Comparison of ENCODE assay signal across 21 cellular contexts in genomic region chr10:92790449-92790848, GRCh38. TPM values are rescaled to one million over a fixed set of nuclear protein-coding genes. Genes with fewer than 3 reads are reported as not detected.
DNase-seq lines count a peak whose midpoint lies in the region; ATAC-seq and TF ChIP-seq lines count a peak whose summit lies in the region.
"Had no signal": no experiment of that assay in that cellular context is flagged by ENCODE, and none has a peak within 500 bp of the region (broad histone marks: within the 10 kb centered on the region; RNA-seq: fewer than 3 reads in every experiment).

No MANE protein-coding gene starts in this region.

- no peaks in the 10 kb centered on the region for H3K36me3 ChIP-seq in GM23338 (ENCODE audit: insufficient read depth)
- H3K36me3 ChIP-seq: esophagus muscularis mucosa, HAP-1, left ventricle myocardium inferior, thyroid gland had no signal

- POLR2A ChIA-PET in activated B cell treated with CpG ODN at 0.5 μM for 24 hours (lab: Charles Lee): interaction anchor here (0.6 to 5.1 kb wide), 9 partner anchors 13 to 199 kb away, joined by 3 to 60 read pairs (median 4); partner anchors contain the start of genes HHEX and KIF11

- peak overlapping the region; percentile 43; the same call in 1 of the 2 replicates for H2AFZ ChIP-seq in GM23338

- no peak for DNase-seq in GM23338 (ENCODE audit: low spot score)
- DNase-seq in NB4 (ENCODE audit: low read depth): peak; percentile 39
- no peak for DNase-seq in activated B cell treated with CpG ODN at 0.5 μM for 24 hours
- no peak for DNase-seq in immature natural killer cell
- DNase-seq in HK-2 (ENCODE audit: unreplicated experiment): no peak
- DNase-seq in endothelial cell (ENCODE audit: low spot score): no peak
- DNase-seq: activated naive CD4-positive, alpha-beta T cell treated with anti-CD3 and anti-CD28 coated beads, Interleukin-2, amount 50 U/mL, for 16 hours; activated T-cell treated with anti-CD3 and anti-CD28 coated beads, Interleukin-2, amount 50 U/mL, for 4 hours; effector CD4-positive, alpha-beta T cell; left ventricle myocardium inferior; NCI-H1048; NCI-H2081 treated with DMSO at 0.1 percent for 48 hours; right cardiac atrium; Right ventricle myocardium superior; stimulated activated CD4-positive, alpha-beta T cell treated with anti-CD3 and anti-CD28 coated beads, Interleukin-15, amount 100 ng/mL, for 24 hours; stimulated activated naive CD4-positive, alpha-beta T cell; T-helper 2 cell; thyroid gland had no signal

- no peaks in the 10 kb centered on the region for H4K20me1 ChIP-seq in GM23338 (replicated peaks; ENCODE audit: insufficient read depth)

- peaks cover 21% of the 10 kb centered on the region for H3K4me1 ChIP-seq in GM23338 (ENCODE audit: insufficient read depth)
- H3K4me1 ChIP-seq: esophagus muscularis mucosa, HAP-1, left ventricle myocardium inferior had no signal

- no peak overlapping the region for H3K27ac ChIP-seq in GM23338 (ENCODE audit: low read depth)
- H3K27ac ChIP-seq: esophagus muscularis mucosa, left ventricle myocardium inferior had no signal

- TF ChIP-seq CTCF in GM23338 (conservative IDR thresholded peaks at IDR 0.05; ENCODE audit: low read depth in 2 of 2) (no peak), NB4 (IDR thresholded peaks at IDR 0.05; ENCODE audit: low read depth, low read length) (no peak), activated B cell treated with CpG ODN at 0.5 μM for 24 hours (IDR thresholded peaks at IDR 0.05) (no peak), endothelial cell (IDR thresholded peaks at IDR 0.05; ENCODE audit: unreplicated experiment) (no peak)

- H3K9me3 Mint-ChIP-seq in GM23338: no peaks in the 10 kb centered on the region
- H3K9me3 Mint-ChIP-seq in activated B cell treated with CpG ODN at 0.5 μM for 24 hours: no peaks in the 10 kb centered on the region
- peaks cover under 1% of the 10 kb centered on the region for H3K9me3 Mint-ChIP-seq in stimulated activated memory B cell treated with anti-CD40 and anti-IgM and Interleukin-4, amounts not matched to agents 10 μg/mL and 1 μg/mL and 100 μg/mL, for 72 hours
- no peaks in the 10 kb centered on the region for H3K9me3 Mint-ChIP-seq in immature natural killer cell
- H3K9me3 Mint-ChIP-seq in endothelial cell (ENCODE audit: unreplicated experiment): no peaks in the 10 kb centered on the region
- H3K9me3 Mint-ChIP-seq: activated T-cell treated with anti-CD3 and anti-CD28 coated beads, Interleukin-2, amount 50 U/mL, for 4 hours had no signal

- ATAC-seq in GM23338 (no peak), activated B cell treated with CpG ODN at 0.5 μM for 24 hours (ENCODE audit: low read depth) (peak; percentile 47)
- peak; percentile 55 for ATAC-seq in stimulated activated memory B cell treated with anti-CD40 and anti-IgM and Interleukin-4, amounts not matched to agents 10 μg/mL and 1 μg/mL and 100 μg/mL, for 72 hours
- ATAC-seq: activated T-cell treated with anti-CD3 and anti-CD28 coated beads, Interleukin-2, amount 50 U/mL, for 4 hours had no signal

- H3K36me3 Mint-ChIP-seq in GM23338 (ENCODE audit: low read depth) (no peaks in the 10 kb centered on the region; the same call in 2 of the 3 replicates), activated B cell treated with CpG ODN at 0.5 μM for 24 hours (ENCODE audit: low read depth) (no peaks in the 10 kb centered on the region), immature natural killer cell (no peaks in the 10 kb centered on the region), endothelial cell (ENCODE audit: low read depth, unreplicated experiment) (no peaks in the 10 kb centered on the region)
- no peaks in the 10 kb centered on the region for H3K36me3 Mint-ChIP-seq in stimulated activated memory B cell treated with anti-CD40 and anti-IgM and Interleukin-4, amounts not matched to agents 10 μg/mL and 1 μg/mL and 100 μg/mL, for 72 hours

- H3K27me3 ChIP-seq in GM23338 (ENCODE audit: insufficient read depth): no peaks in the 10 kb centered on the region
- H3K27me3 ChIP-seq: esophagus muscularis mucosa, thyroid gland had no signal

- no peak overlapping the region for H3K4me3 ChIP-seq in GM23338
- H3K4me3 ChIP-seq in NB4 (ENCODE audit: low read depth, low read length): no peak overlapping the region
- H3K4me3 ChIP-seq: esophagus muscularis mucosa, HAP-1, left ventricle myocardium inferior, thyroid gland had no signal

- H3K27ac Mint-ChIP-seq in GM23338 (peak overlapping the region; percentile 5; the same call in 1 of the 2 replicates), activated B cell treated with CpG ODN at 0.5 μM for 24 hours (peak overlapping the region; percentile 92), immature natural killer cell (no peak overlapping the region), endothelial cell (ENCODE audit: unreplicated experiment) (no peak overlapping the region)
- H3K27ac Mint-ChIP-seq in stimulated activated memory B cell treated with anti-CD40 and anti-IgM and Interleukin-4, amounts not matched to agents 10 μg/mL and 1 μg/mL and 100 μg/mL, for 72 hours: peak overlapping the region; percentile 93

- no peak overlapping the region for H3K4me2 ChIP-seq in GM23338

- peaks cover 28% of the 10 kb centered on the region for H3K4me1 Mint-ChIP-seq in GM23338
- H3K4me1 Mint-ChIP-seq in activated B cell treated with CpG ODN at 0.5 μM for 24 hours: peaks cover 45% of the 10 kb centered on the region
- peaks cover 35% of the 10 kb centered on the region for H3K4me1 Mint-ChIP-seq in stimulated activated memory B cell treated with anti-CD40 and anti-IgM and Interleukin-4, amounts not matched to agents 10 μg/mL and 1 μg/mL and 100 μg/mL, for 72 hours
- no peaks in the 10 kb centered on the region for H3K4me1 Mint-ChIP-seq in immature natural killer cell
- peaks cover 20% of the 10 kb centered on the region for H3K4me1 Mint-ChIP-seq in endothelial cell (ENCODE audit: unreplicated experiment)

- no peak for TF ChIP-seq POLR2A in NB4 (IDR thresholded peaks at IDR 0.05; ENCODE audit: extremely low read depth, insufficient read length)

- CTCF ChIA-PET in activated B cell treated with CpG ODN at 0.5 μM for 24 hours (lab: Charles Lee): interaction anchor here (0.9 to 1.4 kb wide), 2 partner anchors 99 to 199 kb away, joined by 4 read pairs; no protein-coding TSS in a partner anchor

- no peaks in the 10 kb centered on the region for H3K79me2 ChIP-seq in GM23338 (replicated peaks; ENCODE audit: insufficient read depth)

- peaks cover 4% of the 10 kb centered on the region; the same call in 1 of the 2 replicates for H3K9me2 ChIP-seq in GM23338 (ENCODE audit: insufficient read depth)

- intact Hi-C loops in activated B cell treated with CpG ODN at 0.5 μM for 24 hours (cut with micrococcal nuclease): loop anchor here (1.0 to 5.0 kb wide), 2 partner anchors 33 to 42 kb away; no protein-coding TSS in a partner anchor

- no peaks in the 10 kb centered on the region for H3F3A ChIP-seq in GM23338 (replicated peaks; ENCODE audit: low read depth)

- H3K27me3 Mint-ChIP-seq in GM23338 (ENCODE audit: insufficient read depth, low read depth, poor library complexity) (peaks cover 5% of the 10 kb centered on the region), activated B cell treated with CpG ODN at 0.5 μM for 24 hours (no peaks in the 10 kb centered on the region), immature natural killer cell (ENCODE audit: low read depth in 3 of 3) (peaks cover 0 to 16% (median 2%) of the 10 kb centered on the region in 3 donors), endothelial cell (ENCODE audit: unreplicated experiment) (peaks cover 3% of the 10 kb centered on the region)
- H3K27me3 Mint-ChIP-seq in stimulated activated memory B cell treated with anti-CD40 and anti-IgM and Interleukin-4, amounts not matched to agents 10 μg/mL and 1 μg/mL and 100 μg/mL, for 72 hours: no peaks in the 10 kb centered on the region

- H3K4me3 Mint-ChIP-seq in GM23338 (no peak overlapping the region), activated B cell treated with CpG ODN at 0.5 μM for 24 hours (peak overlapping the region; percentile 63), immature natural killer cell (no peak overlapping the region), endothelial cell (ENCODE audit: unreplicated experiment) (no peak overlapping the region)
- peak overlapping the region; percentile 59 for H3K4me3 Mint-ChIP-seq in stimulated activated memory B cell treated with anti-CD40 and anti-IgM and Interleukin-4, amounts not matched to agents 10 μg/mL and 1 μg/mL and 100 μg/mL, for 72 hours
- H3K4me3 Mint-ChIP-seq: activated T-cell treated with anti-CD3 and anti-CD28 coated beads, Interleukin-2, amount 50 U/mL, for 4 hours had no signal

TF ChIP-seq in GM23338, 12 proteins besides CTCF, POLR2A, EP300 and RAD21 (continues in another document):
- TF ChIP-seq STAT1 (IDR thresholded peaks at IDR 0.05; ENCODE audit: unreplicated experiment): no peak

RNA-seq across cellular contexts. Expression of gene EXOC6, which starts 57.9 kb away (rescaled TPM):
- 5.0 and 6.6 TPM in 2 replicates for total RNA-seq in GM23338 (2014; rRNA removed; shearing (Covaris generic))
- polyA plus RNA-seq in GM23338 (2016; fragmentation: Nextera tagmentation; extraction: Ambion mirVana): 4.6 and 6.0 TPM in 2 replicates
- 15.3 and 17.3 TPM in 2 replicates for total RNA-seq in activated B cell treated with CpG ODN at 0.5 μM for 24 hours
- 10 to 100 TPM in 1 of 3 donors, 1 to 10 TPM in 2; 6.4 to 13.1 (median 8.7) TPM for polyA plus RNA-seq in immature natural killer cell
- 28.5 TPM for total RNA-seq in endothelial cell (ENCODE audit: unreplicated experiment)

Comparison
In these comparisons a context has a peak if more than half of its experiments do, and no peak if none do; other contexts are left out.
1. H3K27ac Mint-ChIP-seq: peak in GM23338 (single experiment), activated B cell treated with CpG ODN at 0.5 μM for 24 hours (single experiment) and stimulated activated memory B cell treated with anti-CD40 and anti-IgM and Interleukin-4, amounts not matched to agents 10 μg/mL and 1 μg/mL and 100 μg/mL, for 72 hours (single experiment); none in immature natural killer cell (0 of 6) and endothelial cell (single experiment).
2. H3K4me3 Mint-ChIP-seq: peak in activated B cell treated with CpG ODN at 0.5 μM for 24 hours (single experiment) and stimulated activated memory B cell treated with anti-CD40 and anti-IgM and Interleukin-4, amounts not matched to agents 10 μg/mL and 1 μg/mL and 100 μg/mL, for 72 hours (single experiment); none in GM23338 (single experiment), immature natural killer cell (0 of 5) and endothelial cell (single experiment).